Comparison of ENCODE assay signal across 8 cellular contexts in the genomic region with DNA sequence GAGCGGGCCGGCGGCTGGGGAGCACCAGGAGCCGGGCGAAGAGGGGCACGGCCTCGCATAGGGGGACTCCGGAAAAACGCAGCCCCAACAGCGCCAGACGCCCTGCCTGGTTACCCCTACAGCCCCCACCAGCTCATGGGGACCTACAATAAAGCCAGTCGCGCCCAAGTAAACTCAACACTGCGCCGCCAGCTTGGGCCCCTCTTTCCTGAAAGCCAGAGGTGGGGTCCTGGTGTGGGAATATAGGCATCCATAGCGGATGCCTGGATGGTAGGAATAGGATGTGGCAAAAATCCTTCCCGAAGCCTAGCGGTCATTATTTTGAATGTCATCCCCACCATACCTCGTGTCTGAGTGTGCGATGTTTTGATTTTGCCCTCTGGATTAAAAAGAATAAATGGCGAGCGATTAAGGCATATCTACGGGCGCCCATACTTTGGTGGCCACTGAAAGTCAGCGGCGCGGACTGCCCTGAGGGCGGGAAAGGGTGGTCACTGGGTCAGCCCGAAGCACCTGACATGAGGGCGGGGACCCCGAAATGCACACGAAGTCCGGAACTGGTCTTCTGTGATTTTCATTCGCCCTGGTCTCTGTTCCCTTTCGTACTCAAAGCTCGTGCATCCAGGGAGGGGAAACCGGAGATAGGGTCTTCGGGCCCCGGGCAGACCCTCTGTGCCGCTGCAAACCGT. TPM values are rescaled to one million over a fixed set of nuclear protein-coding genes. Genes with fewer than 3 reads are reported as not detected.
DNase-seq lines count a peak whose midpoint lies in the region; FAIRE-seq and TF ChIP-seq lines count a peak whose summit lies in the region.

TSS of gene NHLRC3 (plus strand) at position 577 of the 689 bp plus-strand sequence. CDS start 184 bp downstream, outside the sequence.
TSS of gene PROSER1 (minus strand) at position 210 of the 689 bp plus-strand sequence. CDS start 847 bp downstream, outside the sequence.

- H3K79me2 ChIP-seq in H9 (ENCODE audit: insufficient read depth, low read length) (peaks cover 33% of the 10 kb centered on the region), MM.1S (ENCODE audit: low read length) (peaks cover 57% of the 10 kb centered on the region)

- H4K8ac ChIP-seq in H9 (replicated peaks; ENCODE audit: insufficient read length, low read depth, low read length) (no peak within 1 kb of the TSS), neuronal stem cell (ENCODE audit: low read depth, low read length) (no peak within 1 kb of the TSS)

- no peak for FAIRE-seq in frontal cortex (lab: Jason Lieb, UNC)

- no peak within 1 kb of the TSS; the same call in 1 of the 2 replicates for H3K4ac ChIP-seq in H9 (ENCODE audit: low read depth, low read length)
- H3K4ac ChIP-seq in neuronal stem cell (ENCODE audit: low read length), result no peak within 1 kb of the TSS

- H2AFZ ChIP-seq in H9 (ENCODE audit: low read length) (no peak within 1 kb of the TSS), MM.1S (ENCODE audit: low read length) (peak within 1 kb of the TSS; percentile 64), neuronal stem cell (ENCODE audit: low read length) (peak within 1 kb of the TSS; percentile 95)

- H3K27me3 ChIP-seq in H9 (ENCODE audit: insufficient read depth, low read length), result no peaks in the 10 kb centered on the region
- H3K27me3 ChIP-seq in MM.1S (replicated peaks; ENCODE audit: insufficient read depth, low read length), result no peaks in the 10 kb centered on the region
- no peaks in the 10 kb centered on the region for H3K27me3 ChIP-seq in SJSA1 (replicated peaks)
- H3K27me3 ChIP-seq in neuronal stem cell (ENCODE audit: control insufficient read depth in 3 of 3, insufficient read depth in 3 of 3, low read depth in 1 of 3, low read length in 3 of 3), result no peaks in the 10 kb centered on the region

- H3K4me2 ChIP-seq in H9 (ENCODE audit: insufficient read depth, insufficient read length, low read length), result peak within 1 kb of the TSS; percentile 95
- H3K4me2 ChIP-seq in MM.1S (ENCODE audit: low read depth, low read length), result peak within 1 kb of the TSS; percentile 87; the same call in 1 of the 2 replicates
- peak within 1 kb of the TSS; percentile 77 for H3K4me2 ChIP-seq in neuronal stem cell (ENCODE audit: insufficient read depth, low read length, poor library complexity, severe bottlenecking)

- H3K14ac ChIP-seq in H9 (ENCODE audit: insufficient read depth, low read length) (peak within 1 kb of the TSS; percentile 62), neuronal stem cell (ENCODE audit: low read length) (peak within 1 kb of the TSS; percentile 71)

- H2BK20ac ChIP-seq in H9 (ENCODE audit: low read depth, low read length, poor library complexity, severe bottlenecking), result no peak within 1 kb of the TSS

- H2BK5ac ChIP-seq in H9 (ENCODE audit: insufficient read length, low read length) (peak within 1 kb of the TSS; percentile 50), neuronal stem cell (ENCODE audit: low read length) (peak within 1 kb of the TSS; percentile 82)

- H2BK12ac ChIP-seq in H9 (ENCODE audit: insufficient read length, low read depth, low read length), result no peak within 1 kb of the TSS
- H2BK12ac ChIP-seq in neuronal stem cell (ENCODE audit: low read length), result no peak within 1 kb of the TSS

- H2BK120ac ChIP-seq in H9 (ENCODE audit: low read depth, low read length, poor library complexity, severe bottlenecking) (no peak within 1 kb of the TSS), neuronal stem cell (ENCODE audit: low read depth, low read length) (peak within 1 kb of the TSS; percentile 72)

- H3K9me3 ChIP-seq in H9 (ENCODE audit: control insufficient read depth, low read depth, low read length) (no peaks in the 10 kb centered on the region), MM.1S (replicated peaks; ENCODE audit: insufficient read depth, low read length) (no peaks in the 10 kb centered on the region), SJSA1 (replicated peaks) (no peaks in the 10 kb centered on the region), neuronal stem cell (replicated peaks in 1 of 2; ENCODE audit: control insufficient read depth in 2 of 2, insufficient read depth in 1 of 2, low read depth in 1 of 2, low read length in 2 of 2) (no peaks in the 10 kb centered on the region)

- H3K79me1 ChIP-seq in H9 (ENCODE audit: insufficient read depth, low read depth, low read length, poor library complexity, severe bottlenecking) (peaks cover under 1% of the 10 kb centered on the region), neuronal stem cell (ENCODE audit: low read depth, low read length) (peaks cover 4% of the 10 kb centered on the region)

- no peak within 1 kb of the TSS for H3T11ph ChIP-seq in H9 (ENCODE audit: low read length)

- peak within 1 kb of the TSS; percentile 90 to 93 for H3K4me3 Mint-ChIP-seq in H9

- H3K4me1 ChIP-seq in H9 (ENCODE audit: insufficient read depth, low read length) (no peaks in the 10 kb centered on the region), MM.1S (ENCODE audit: low read length) (no peaks in the 10 kb centered on the region), SJSA1 (replicated peaks) (peaks cover 7% of the 10 kb centered on the region; the same call in 1 of the 2 replicates), neuronal stem cell (ENCODE audit: control insufficient read depth in 2 of 2, insufficient read depth in 1 of 2, low read depth in 1 of 2, low read length in 2 of 2) (peaks cover 4 to 8% of the 10 kb centered on the region in 2 donors)

- H2BK15ac ChIP-seq in H9 (ENCODE audit: low read depth, low read length) (no peak within 1 kb of the TSS), neuronal stem cell (ENCODE audit: low read length) (peak within 1 kb of the TSS; percentile 85)

- H3K9me2 ChIP-seq in MM.1S (replicated peaks; ENCODE audit: insufficient read depth, low read length), result no peaks in the 10 kb centered on the region

- H4K5ac ChIP-seq in H9 (ENCODE audit: insufficient read length, low read depth, low read length), result peak within 1 kb of the TSS; percentile 31

- peaks cover 4 to 11% (median 6%) of the 10 kb centered on the region in 3 experiments for H3K36me3 Mint-ChIP-seq in H9 (ENCODE audit: insufficient read depth in 1 of 3, low read depth in 3 of 3)

- H3K23ac ChIP-seq in H9 (ENCODE audit: insufficient read length, low read depth, low read length), result no peak within 1 kb of the TSS
- H3K23ac ChIP-seq in neuronal stem cell (ENCODE audit: low read depth, low read length, poor library complexity), result peak within 1 kb of the TSS; percentile 73

- H3K9me3 Mint-ChIP-seq in H9, result no peaks in the 10 kb centered on the region

- H3K9ac ChIP-seq in H9 (ENCODE audit: extremely low read depth, insufficient read length, low read length) (peak within 1 kb of the TSS; percentile 94), MM.1S (ENCODE audit: low read length) (peak within 1 kb of the TSS; percentile 80), neuronal stem cell (ENCODE audit: low read depth, low read length, poor library complexity) (peak within 1 kb of the TSS; percentile 79)

- no peaks in the 10 kb centered on the region for H3F3A ChIP-seq in MM.1S (ENCODE audit: insufficient read depth, low read length)

- H3K18ac ChIP-seq in H9 (ENCODE audit: insufficient read length, low read depth, low read length) (peak within 1 kb of the TSS; percentile 75), neuronal stem cell (ENCODE audit: low read length) (peak within 1 kb of the TSS; percentile 94)

- H4K91ac ChIP-seq in H9 (ENCODE audit: insufficient read length, low read depth, low read length), result no peak within 1 kb of the TSS
- H4K91ac ChIP-seq in neuronal stem cell (ENCODE audit: low read depth, low read length, poor library complexity), result peak within 1 kb of the TSS; percentile 18

- H3K27me3 Mint-ChIP-seq in H9 (ENCODE audit: low read depth), result no peaks in the 10 kb centered on the region

- no peak within 1 kb of the TSS for H3K56ac ChIP-seq in H9 (ENCODE audit: insufficient read length, low read depth, low read length)

- H3K4me3 ChIP-seq in MM.1S (ENCODE audit: low read length) (peak within 1 kb of the TSS; percentile 76), SJSA1 (peak within 1 kb of the TSS; percentile 81), neuronal stem cell (ENCODE audit: low read length in 2 of 2) (peak within 1 kb of the TSS; percentile 89 to 95)

- peak; percentile 92 for DNase-seq in ELF-1 (ENCODE audit: low read depth, low spot score)
- DNase-seq in H9, result peak; percentile 89
- DNase-seq in MM.1S, result peak; percentile 76
- peak; percentile 85 to 95 for DNase-seq in SJSA1 (ENCODE audit: low read depth in 1 of 2, low spot score in 2 of 2)
- DNase-seq in activated naive CD4-positive, alpha-beta T cell treated with Interleukin-2 at 50 U/mL for 16 hours, result peak; percentile 84
- peak; percentile 71 to 82 for DNase-seq in frontal cortex (ENCODE audit: low spot score in 2 of 2)
- peak; percentile 88 for DNase-seq in neuronal stem cell (ENCODE audit: low spot score)

- H3K23me2 ChIP-seq in H9 (ENCODE audit: insufficient read length, low read depth, low read length, poor library complexity, severe bottlenecking), result peaks cover 9% of the 10 kb centered on the region

- H2AK5ac ChIP-seq in H9 (ENCODE audit: insufficient read length, low read length) (no peak within 1 kb of the TSS), neuronal stem cell (ENCODE audit: low read depth, low read length) (no peak within 1 kb of the TSS)

- no peaks in the 10 kb centered on the region for H4K20me1 ChIP-seq in H9 (ENCODE audit: control insufficient read depth, insufficient read depth, insufficient read length)
- no peaks in the 10 kb centered on the region for H4K20me1 ChIP-seq in MM.1S (ENCODE audit: insufficient read depth, low read length)

- no peaks in the 10 kb centered on the region for H3K36me3 ChIP-seq in MM.1S (replicated peaks; ENCODE audit: insufficient read depth, low read length)
- H3K36me3 ChIP-seq in SJSA1, result no peaks in the 10 kb centered on the region
- H3K36me3 ChIP-seq in neuronal stem cell (replicated peaks in 1 of 2; ENCODE audit: control insufficient read depth in 2 of 2, insufficient read depth in 2 of 2, low read length in 2 of 2), result peaks cover 2 to 41% of the 10 kb centered on the region in 2 donors

- TF ChIP-seq CTCF in H9 (conservative IDR thresholded peaks at IDR 0.05) (no peak), MM.1S (IDR thresholded peaks at IDR 0.05; ENCODE audit: low read length) (no peak), subcutaneous adipose tissue (IDR thresholded peaks at IDR 0.05; ENCODE audit: low read depth) (no peak)

- no CpG with 5 or more reads among the region's 41 CpGs for WGBS in H9 (ENCODE audit: extremely low coverage, insufficient read length, low lambda C conversion rate)
- no CpG with 5 or more reads among the region's 41 CpGs for WGBS in neuronal stem cell (ENCODE audit: extremely low coverage in 2 of 2, insufficient read length in 2 of 2, insufficient replicate concordance in 1 of 2), 2 donors

- peak within 1 kb of the TSS; percentile 32 for H3K27ac ChIP-seq in H9 (ENCODE audit: insufficient read length, low read depth, low read length)
- peak within 1 kb of the TSS; percentile 85 for H3K27ac ChIP-seq in MM.1S (ENCODE audit: low read length)
- H3K27ac ChIP-seq in SJSA1, result peak within 1 kb of the TSS; percentile 42
- peak within 1 kb of the TSS; percentile 82 for H3K27ac ChIP-seq in neuronal stem cell (replicated peaks; ENCODE audit: low read length)

- H3K4me1 Mint-ChIP-seq in H9, result peaks cover 30 to 35% of the 10 kb centered on the region in 2 experiments

- H3K27ac Mint-ChIP-seq in H9, result peak within 1 kb of the TSS; percentile 94 to 99 (median 98)

RNA-seq across cellular contexts. Expression of gene NHLRC3, which starts in this region (rescaled TPM):
- 17.6 and 17.7 TPM in 2 replicates for total RNA-seq in H9 (2021)
- 4.9 and 6.7 TPM in 2 replicates for total RNA-seq in SJSA1 (2014; rRNA removed; shearing (Covaris generic))
- 40.8 TPM for total RNA-seq in frontal cortex
- 11.3 TPM for polyA plus RNA-seq in neuronal stem cell (2013, experiment 1 of 2)
- polyA plus RNA-seq in neuronal stem cell (2013, experiment 2 of 2), result 12.2 TPM
- total RNA-seq in subcutaneous adipose tissue, result 10 to 100 TPM; 32.1 to 62.6 (median 43.6) TPM

RNA-seq across cellular contexts. Expression of gene PROSER1, which starts in this region (rescaled TPM):
- 79.5 and 84.6 TPM in 2 replicates for total RNA-seq in H9 (2021)
- 3.1 and 13.0 TPM in 2 replicates for total RNA-seq in SJSA1 (2014; rRNA removed; shearing (Covaris generic))
- 20.0 TPM for total RNA-seq in frontal cortex
- 59.2 TPM for polyA plus RNA-seq in neuronal stem cell (2013, experiment 1 of 2)
- 61.9 TPM for polyA plus RNA-seq in neuronal stem cell (2013, experiment 2 of 2)
- 10 to 100 TPM; 20.4 to 27.2 (median 23.6) TPM for total RNA-seq in subcutaneous adipose tissue

Comparison
In these comparisons a context has a peak if more than half of its experiments do, and no peak if none do; other contexts are left out.
1. Peak in every context shown above with its lines: DNase-seq, H3K4me3 ChIP-seq and H3K27ac ChIP-seq.
2. H3K27ac ChIP-seq: peak in every context shown above with its lines; median percentile 85 in MM.1S; 82 in neuronal stem cell; 42 in SJSA1; 32 in H9.